Comparison of ENCODE assay signal across 12 cellular contexts in the genomic region with DNA sequence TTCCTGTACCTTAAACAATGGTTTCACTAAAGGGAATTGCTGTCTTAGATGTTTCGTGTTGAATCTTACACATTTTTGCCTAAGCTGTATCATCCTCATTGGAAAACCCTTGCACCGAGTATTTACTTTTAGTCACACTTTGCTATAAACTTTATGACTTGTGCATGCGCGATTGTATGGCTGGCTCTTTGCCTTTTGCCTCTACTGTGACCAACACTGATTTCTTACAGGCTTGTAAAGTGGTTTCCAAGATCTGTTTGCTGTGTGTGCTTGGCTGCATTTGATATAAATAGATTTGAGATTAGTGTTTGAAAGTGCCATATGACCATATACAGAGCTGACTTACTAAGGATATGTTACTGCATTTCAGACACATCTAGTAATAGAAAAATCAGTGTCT. TPM values are rescaled to one million over a fixed set of nuclear protein-coding genes. Genes with fewer than 3 reads are reported as not detected.
DNase-seq lines count a peak whose midpoint lies in the region; ATAC-seq and TF ChIP-seq lines count a peak whose summit lies in the region.
"Had no signal": no experiment of that assay in that cellular context is flagged by ENCODE, and none has a peak within 500 bp of the region (broad histone marks: within the 10 kb centered on the region; RNA-seq: fewer than 3 reads in every experiment).

No MANE protein-coding gene starts in this region.

- no peak for TF ChIP-seq POLR2A in prostate gland (IDR thresholded peaks at IDR 0.05)

- WGBS in prostate gland: 11% methylated on average over 4 of the region's 4 CpGs

- peaks cover 51% of the 10 kb centered on the region for H3K4me1 Mint-ChIP-seq in Calu3 (ENCODE audit: low read depth, unreplicated experiment)
- peaks cover 10% of the 10 kb centered on the region for H3K4me1 Mint-ChIP-seq in osteocyte (ENCODE audit: unreplicated experiment)

- H3K9me3 Mint-ChIP-seq in Calu3 (ENCODE audit: low read depth, unreplicated experiment): no peaks in the 10 kb centered on the region
- no peaks in the 10 kb centered on the region for H3K9me3 Mint-ChIP-seq in osteocyte (ENCODE audit: unreplicated experiment)

- H3K27ac Mint-ChIP-seq in Calu3 (ENCODE audit: unreplicated experiment): peak overlapping the region; percentile 39
- H3K27ac Mint-ChIP-seq in osteocyte (ENCODE audit: unreplicated experiment): no peak overlapping the region

- H3K27me3 ChIP-seq in prostate gland (replicated peaks; ENCODE audit: insufficient read depth) (no peaks in the 10 kb centered on the region), BE2C (no peaks in the 10 kb centered on the region)
- H3K27me3 ChIP-seq: right lobe of liver had no signal

- H3K4me1 ChIP-seq in prostate gland (replicated peaks) (no peaks in the 10 kb centered on the region), BE2C (peaks cover 20% of the 10 kb centered on the region)

- H3K4me3 ChIP-seq in foreskin fibroblast (ENCODE audit: low read depth in 1 of 2, low read length in 2 of 2) (no peak overlapping the region), prostate gland (no peak overlapping the region), BE2C (ENCODE audit: low read depth, low read length) (no peak overlapping the region)
- H3K4me3 ChIP-seq: lower lobe of right lung, right lobe of liver had no signal

- H3K4me3 Mint-ChIP-seq in Calu3 (ENCODE audit: low read depth, unreplicated experiment) (no peak overlapping the region), osteocyte (ENCODE audit: unreplicated experiment) (no peak overlapping the region)

- no peaks in the 10 kb centered on the region for H3K9me3 ChIP-seq in prostate gland
- H3K9me3 ChIP-seq in BE2C: no peaks in the 10 kb centered on the region
- H3K9me3 ChIP-seq: lower lobe of right lung, right lobe of liver had no signal

- intact Hi-C loops in Calu3 (cut with micrococcal nuclease; ENCODE audit: unreplicated experiment) (no loop called here), prostate gland (cut with DNase I) (no loop called here)

- peaks cover 26% of the 10 kb centered on the region for H3K36me3 Mint-ChIP-seq in Calu3 (ENCODE audit: insufficient read depth, unreplicated experiment)
- H3K36me3 Mint-ChIP-seq in osteocyte (ENCODE audit: unreplicated experiment): peaks cover 3% of the 10 kb centered on the region

- ATAC-seq in HG03196 (IDR thresholded peaks at IDR 0.05; ENCODE audit: unreplicated experiment): no peak
- ATAC-seq: lower lobe of right lung had no signal

- TF ChIP-seq CTCF in Calu3 (IDR thresholded peaks at IDR 0.05; ENCODE audit: unreplicated experiment) (no peak), foreskin fibroblast (IDR thresholded peaks at IDR 0.05; ENCODE audit: low read depth, low read length) (no peak), prostate gland (IDR thresholded peaks at IDR 0.05) (no peak), BE2C (IDR thresholded peaks at IDR 0.05; ENCODE audit: low read depth, low read length) (no peak), osteocyte (IDR thresholded peaks at IDR 0.05) (no peak)

- CTCF ChIA-PET in Calu3 (lab: Charles Lee): interaction anchor here (0.7 kb wide), 2 partner anchors 51 to 532 kb away, joined by 3 read pairs; no protein-coding TSS in a partner anchor

- no TSS peak for BruUV-seq in Calu3 (replicated peaks; lab: Mats Ljungman, UMichigan)

- no peaks in the 10 kb centered on the region for H3K27me3 Mint-ChIP-seq in Calu3 (ENCODE audit: unreplicated experiment)
- no peaks in the 10 kb centered on the region for H3K27me3 Mint-ChIP-seq in osteocyte (ENCODE audit: unreplicated experiment)

- DNase-seq in Calu3 (no peak), NCI-H460 (ENCODE audit: extremely low read depth, low read depth) (peak; percentile 90), foreskin fibroblast (peak; percentile 21 to 48), prostate gland (ENCODE audit: low spot score) (peak; percentile 66), BE2C (no peak), osteocyte (ENCODE audit: extremely low spot score, unreplicated experiment) (no peak)
- no peak for DNase-seq in activated CD4-positive, CD25-positive, alpha-beta regulatory T cell (lab: John Stamatoyannopoulos, UW)
- DNase-seq: DMS79 treated with DMSO at 0.1 percent for 48 hours, lower lobe of right lung, NCI-H2171 had no signal

- no peak overlapping the region for H3K27ac ChIP-seq in prostate gland
- H3K27ac ChIP-seq: lower lobe of right lung, right lobe of liver had no signal

- H3K36me3 ChIP-seq in prostate gland: no peaks in the 10 kb centered on the region
- H3K36me3 ChIP-seq in BE2C: no peaks in the 10 kb centered on the region
- H3K36me3 ChIP-seq: lower lobe of right lung, right lobe of liver had no signal

RNA-seq across cellular contexts. Expression of a gene that starts 40.5 kb away (rescaled TPM):
- total RNA-seq in Calu3 (2022): 162 and 179 TPM in 2 replicates
- total RNA-seq in NCI-H460 (2014; rRNA removed; shearing (Covaris generic)): 38.2 and 42.6 TPM in 2 replicates
- polyA plus RNA-seq in NCI-H460 (2014; cell fraction: nucleus; rRNA removed): 24.5 and 27.7 TPM in 2 replicates
- total RNA-seq in prostate gland: 10 to 100 TPM; 40.6 to 55.7 TPM
- polyA plus RNA-seq in BE2C (2012; ENCODE audit: insufficient read depth, insufficient read length, low read depth): 38.4 TPM
- total RNA-seq in osteocyte: 27.0 and 29.0 TPM in 2 replicates

Comparison
In these comparisons a context has a peak if more than half of its experiments do, and no peak if none do; other contexts are left out.
1. DNase-seq: peak in NCI-H460 (single experiment), foreskin fibroblast (2 of 2) and prostate gland (single experiment); none in Calu3 (single experiment), BE2C (single experiment), activated CD4-positive, CD25-positive, alpha-beta regulatory T cell (0 of 4) and osteocyte (single experiment).